In genomic region chr1:114207635-114208034, GRCh38 we compare ENCODE assay signal across 27 cellular contexts. TPM values are rescaled to one million over a fixed set of nuclear protein-coding genes. Genes with fewer than 3 reads are reported as not detected.
"Had no signal": no experiment of that assay in that cellular context is flagged by ENCODE, and none has a peak within 500 bp of the region (broad histone marks: within the 10 kb centered on the region; RNA-seq: fewer than 3 reads in every experiment).

No MANE protein-coding gene starts in this region.

- H3K4me3 ChIP-seq: cardiac muscle cell, Peyer's patch had no signal

- H3K27ac ChIP-seq: brain microvascular endothelial cell, cardiac muscle cell, Peyer's patch, RWPE1, WERI-Rb-1 had no signal

- H3K27ac Mint-ChIP-seq: activated CD4-positive, alpha-beta T cell treated with anti-CD3 and anti-CD28 coated beads for 36 hours; activated CD8-positive, alpha-beta T cell treated with anti-CD3 and anti-CD28 coated beads for 36 hours; activated naive CD4-positive, alpha-beta T cell treated with anti-CD3 and anti-CD28 coated beads for 36 hours; activated naive CD8-positive, alpha-beta T cell; activated T-cell treated with anti-CD3 and anti-CD28 coated beads, Interleukin-2, amount 50 U/mL, for 72 hours; T-cell had no signal

- H3K27me3 ChIP-seq: brain microvascular endothelial cell, cardiac muscle cell, Peyer's patch had no signal

- H3K4me1 Mint-ChIP-seq: activated CD4-positive, alpha-beta T cell treated with anti-CD3 and anti-CD28 coated beads for 36 hours had no signal

- H3K36me3 Mint-ChIP-seq: activated naive CD8-positive, alpha-beta T cell; T-cell had no signal

- H3K9me3 ChIP-seq: Peyer's patch had no signal

- H3K4me3 Mint-ChIP-seq: activated CD4-positive, alpha-beta T cell treated with anti-CD3 and anti-CD28 coated beads for 36 hours; activated CD8-positive, alpha-beta T cell treated with anti-CD3 and anti-CD28 coated beads for 36 hours; activated naive CD4-positive, alpha-beta T cell treated with anti-CD3 and anti-CD28 coated beads for 36 hours; activated naive CD8-positive, alpha-beta T cell; activated T-cell treated with anti-CD3 and anti-CD28 coated beads, Interleukin-2, amount 50 U/mL, for 72 hours; T-cell had no signal

- H3K36me3 ChIP-seq: brain microvascular endothelial cell, cardiac muscle cell, Peyer's patch, WERI-Rb-1 had no signal

- ATAC-seq: activated CD4-positive, alpha-beta T cell treated with anti-CD3 and anti-CD28 coated beads for 36 hours; activated CD8-positive, alpha-beta T cell treated with anti-CD3 and anti-CD28 coated beads for 36 hours; activated T-cell treated with anti-CD3 and anti-CD28 coated beads, Interleukin-2, amount 50 U/mL, for 72 hours had no signal

- H3K9me3 Mint-ChIP-seq: activated CD8-positive, alpha-beta T cell treated with anti-CD3 and anti-CD28 coated beads for 36 hours; activated naive CD4-positive, alpha-beta T cell treated with anti-CD3 and anti-CD28 coated beads for 36 hours; activated T-cell treated with anti-CD3 and anti-CD28 coated beads, Interleukin-2, amount 50 U/mL, for 72 hours; T-cell had no signal

- H3K4me1 ChIP-seq: Peyer's patch had no signal

- DNase-seq: activated CD4-positive, alpha-beta T cell treated with anti-CD3 and anti-CD28 coated beads for 36 hours; activated CD4-positive, alpha-beta T cell treated with anti-CD3 and anti-CD28 coated beads, Interleukin-2, amount 50 U/mL, for 1 hour; activated CD8-positive, alpha-beta memory T cell treated with anti-CD3 and anti-CD28 coated beads, Interleukin-2, amount 50 U/mL, for 4 hours; activated CD8-positive, alpha-beta T cell treated with anti-CD3 and anti-CD28 coated beads for 36 hours; activated effector memory CD4-positive, alpha-beta T cell treated with Interleukin-2 at 50 U/mL for 16 hours; activated naive CD4-positive, alpha-beta T cell treated with anti-CD3 and anti-CD28 coated beads for 36 hours; activated T-cell treated with anti-CD3 and anti-CD28 coated beads, Interleukin-2, amount 50 U/mL, for 72 hours; brain microvascular endothelial cell; cerebellar nuclear complex; Karpas-422; MM.1S; NCI-H1105; NCI-H1436; NCI-H1694 treated with DMSO at 0.1 percent for 48 hours; NCI-H2029 treated with DMSO at 0.1 percent for 48 hours; NCI-H345; NCI-H510A; NCI-H526 treated with DMSO at 0.1 percent for 48 hours; NK-92 treated with Interleukin-12 subunit alpha and Interleukin-12 subunit beta, amount 100 ng/mL, for 24 hours; Peyer's patch; SIG-M5; T-cell; T1000; WERI-Rb-1 had no signal

RNA-seq across cellular contexts. Expression of gene SYT6, which starts 54.0 kb away (rescaled TPM):
- total RNA-seq: activated CD4-positive, alpha-beta T cell treated with anti-CD3 and anti-CD28 coated beads for 36 hours; activated CD8-positive, alpha-beta T cell treated with anti-CD3 and anti-CD28 coated beads for 36 hours; activated naive CD4-positive, alpha-beta T cell treated with anti-CD3 and anti-CD28 coated beads for 36 hours; activated T-cell treated with anti-CD3 and anti-CD28 coated beads, Interleukin-2, amount 50 U/mL, for 72 hours; Peyer's patch had no signal
- polyA plus RNA-seq: cardiac muscle cell had no signal
